1 cellular context compared by ENCODE assay signal in genomic region chr10:17453377-17454091, GRCh38.
TF ChIP-seq lines count a peak whose summit lies in the region.

No MANE protein-coding gene starts in this region.

TF ChIP-seq in SK-N-SH treated with all-trans-retinoic acid at 6 μM for 48 hours, 23 proteins besides CTCF, POLR2A, EP300 and RAD21 (continued from another document):
- TF ChIP-seq SNAI2 (CRISPR knock-in tag; IDR thresholded peaks at IDR 0.05) (no peak), PPARA (CRISPR knock-in tag; IDR thresholded peaks at IDR 0.05; ENCODE audit: borderline replicate concordance) (no peak)
